24 cellular contexts compared by ENCODE assay signal in the genomic region with DNA sequence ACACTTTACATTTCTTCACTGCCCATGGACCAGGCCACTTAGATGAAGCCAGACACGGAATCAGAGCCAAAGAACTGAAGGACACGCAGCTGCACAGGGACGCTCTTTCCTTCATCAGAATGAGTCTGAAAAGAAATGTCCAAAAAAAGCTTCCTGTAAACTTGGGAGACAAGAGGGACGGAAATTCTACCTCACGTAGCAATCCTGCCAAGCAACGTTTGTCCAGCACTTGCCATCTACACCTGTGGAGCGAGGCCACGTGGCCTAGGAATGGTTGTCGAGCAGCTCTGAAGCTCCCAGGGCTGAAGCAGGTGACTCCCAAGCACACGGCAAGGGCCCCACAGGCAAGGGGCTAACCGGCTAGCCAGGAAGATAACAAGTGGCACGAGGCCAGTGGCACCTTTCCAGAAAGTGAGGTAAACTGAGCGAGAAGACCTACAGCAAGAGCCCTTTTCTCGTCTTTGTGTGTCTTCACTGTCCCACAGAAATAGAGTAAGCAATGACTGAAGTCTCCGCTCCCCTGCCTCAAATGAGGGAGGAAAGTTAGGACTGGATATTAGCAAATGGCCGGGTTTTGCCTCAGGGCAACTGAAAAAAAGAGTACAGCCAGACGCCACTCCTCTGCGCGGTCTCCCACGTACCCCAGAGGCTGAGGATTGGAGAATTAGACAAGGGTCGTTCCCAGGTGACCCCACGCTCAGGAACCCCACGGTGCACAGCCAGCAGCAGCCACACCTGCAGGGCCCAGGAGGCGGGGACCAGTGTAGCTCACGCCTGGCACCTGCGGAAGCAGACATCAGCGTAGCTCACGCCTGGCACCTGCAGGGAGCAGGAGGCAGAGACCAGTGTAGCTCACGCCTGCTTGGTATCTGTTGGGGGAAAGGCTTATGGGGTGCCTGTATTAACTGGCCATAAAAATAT. TPM values are rescaled to one million over a fixed set of nuclear protein-coding genes. Genes with fewer than 3 reads are reported as not detected.
A peak's percentile ranks its signal among the peaks of the same experiment; 100 is the strongest.
DNase-seq lines count a peak whose midpoint lies in the region; ATAC-seq and TF ChIP-seq lines count a peak whose summit lies in the region.
"Had no signal": no experiment of that assay in that cellular context is flagged by ENCODE, and none has a peak within 500 bp of the region (broad histone marks: within the 10 kb centered on the region; RNA-seq: fewer than 3 reads in every experiment).

No MANE protein-coding gene starts in this region.

- no peak overlapping the region for H3K27ac ChIP-seq in endodermal cell (ENCODE audit: low read depth, low read length)
- H3K27ac ChIP-seq: BLaER1, KMS-11, RWPE1, SK-N-MC had no signal

- no peaks in the 10 kb centered on the region for H3K4me1 ChIP-seq in endodermal cell (ENCODE audit: control insufficient read depth, insufficient read depth, low read length)
- H3K4me1 ChIP-seq: BLaER1 had no signal

- no peak overlapping the region for H3K9ac ChIP-seq in endodermal cell (ENCODE audit: extremely low read depth, low read length, poor library complexity, severe bottlenecking)
- H3K9ac ChIP-seq: BLaER1, KMS-11 had no signal

- no peaks in the 10 kb centered on the region for H3K27me3 ChIP-seq in endodermal cell (ENCODE audit: control insufficient read depth, insufficient read depth, low read length, poor library complexity, severe bottlenecking)
- H3K27me3 ChIP-seq: BLaER1 had no signal

- intact Hi-C loops in left ventricle myocardium superior (cut with micrococcal nuclease): no loop called here
- intact Hi-C loops in Right ventricle myocardium inferior (cut with DNase I): no loop called here

- no peak overlapping the region for H3K4me3 ChIP-seq in endodermal cell (ENCODE audit: low read length)
- H3K4me3 ChIP-seq: BLaER1, SK-N-MC had no signal

- H3K27me3 Mint-ChIP-seq in endodermal cell (ENCODE audit: insufficient read depth) (no peaks in the 10 kb centered on the region), neural crest cell (ENCODE audit: low read depth) (no peaks in the 10 kb centered on the region)
- H3K27me3 Mint-ChIP-seq: CD4-positive, CD25-positive, alpha-beta regulatory T cell; IgD-negative memory B cell had no signal

- DNase-seq in left ventricle myocardium superior (no peak), Right ventricle myocardium inferior (ENCODE audit: missing footprints) (no peak), endodermal cell (peak; percentile 32), neural crest cell (ENCODE audit: low read depth, low spot score) (no peak), MV-4-11 (lab: John Stamatoyannopoulos, UW) (no peak), activated gamma-delta T cell (lab: John Stamatoyannopoulos, UW) (no peak), omental fat pad (ENCODE audit: low spot score) (no peak)
- DNase-seq: 8988T; ACHN; CD4-positive, CD25-positive, alpha-beta regulatory T cell; NCI-H1092; NCI-H1417 treated with DMSO at 0.1 percent for 48 hours; NCI-H1694 treated with DMSO at 0.1 percent for 48 hours; NCI-H2081; NCI-H2227 treated with DMSO at 0.1 percent for 48 hours; NCI-H526 treated with DMSO at 0.1 percent for 48 hours; SHP77 treated with DMSO at 0.1 percent for 48 hours had no signal

- no peak overlapping the region for H3K4me3 Mint-ChIP-seq in endodermal cell
- H3K4me3 Mint-ChIP-seq in neural crest cell: peak overlapping the region; percentile 53
- H3K4me3 Mint-ChIP-seq: IgD-negative memory B cell had no signal

- peaks cover 98% of the 10 kb centered on the region for H3K9me3 ChIP-seq in endodermal cell (ENCODE audit: control insufficient read depth, low read length)

- peaks cover 70% of the 10 kb centered on the region for H3K36me3 Mint-ChIP-seq in endodermal cell (ENCODE audit: low read depth)
- H3K36me3 Mint-ChIP-seq in neural crest cell (ENCODE audit: low read depth): peaks cover 56% of the 10 kb centered on the region

- H3K9me3 Mint-ChIP-seq in endodermal cell (peaks cover 53% of the 10 kb centered on the region), neural crest cell (peaks cover 18% of the 10 kb centered on the region)

- TF ChIP-seq CTCF in endodermal cell (conservative IDR thresholded peaks at IDR 0.05) (no peak), neural crest cell (conservative IDR thresholded peaks at IDR 0.05) (no peak), omental fat pad (IDR thresholded peaks at IDR 0.05) (no peak)

- WGBS in endodermal cell (ENCODE audit: insufficient coverage in 1 of 2, insufficient read length in 1 of 2), 2 experiments: 94 to 95% methylated on average over 29 of the region's 29 CpGs

- H3K4me1 Mint-ChIP-seq in endodermal cell: no peaks in the 10 kb centered on the region
- H3K4me1 Mint-ChIP-seq in neural crest cell: no peaks in the 10 kb centered on the region

- peaks cover 49% of the 10 kb centered on the region for H3K36me3 ChIP-seq in endodermal cell (ENCODE audit: control insufficient read depth, insufficient read depth, low read length)

- H3K27ac Mint-ChIP-seq in endodermal cell (no peak overlapping the region), neural crest cell (ENCODE audit: unreplicated experiment) (no peak overlapping the region)
- H3K27ac Mint-ChIP-seq: CD4-positive, CD25-positive, alpha-beta regulatory T cell; IgD-negative memory B cell had no signal

- ATAC-seq in left ventricle myocardium superior: peak; percentile 45
- no peak for ATAC-seq in Right ventricle myocardium inferior
- ATAC-seq in HG03342 (IDR thresholded peaks at IDR 0.05; ENCODE audit: unreplicated experiment): no peak
- no peak for ATAC-seq in omental fat pad (ENCODE audit: low FRiP score)
- ATAC-seq: Panc1 had no signal

RNA-seq across cellular contexts. Expression of a gene that starts 7.7 kb away (rescaled TPM):
- total RNA-seq in left ventricle myocardium superior (13.9 TPM), Right ventricle myocardium inferior (13.1 TPM), endodermal cell (10 to 100 TPM; 12.8 to 25.8 TPM), neural crest cell (19.6 and 22.3 TPM in 2 replicates), omental fat pad (10 to 100 TPM in 1 of 4 donors, 1 to 10 TPM in 3; 4.7 to 17.0 (median 7.3) TPM)
- 9.9 TPM for polyA plus RNA-seq in endodermal cell (2013, experiment 1 of 2)
- polyA plus RNA-seq in endodermal cell (2013, experiment 2 of 2): 9.2 TPM

RNA-seq across cellular contexts. Expression of a gene that starts 37.8 kb away (rescaled TPM):
- total RNA-seq in left ventricle myocardium superior (4.7 TPM), Right ventricle myocardium inferior (4.4 TPM), endodermal cell (10 to 100 TPM; 13.5 to 16.0 TPM), neural crest cell (12.9 and 13.5 TPM in 2 replicates), omental fat pad (10 to 100 TPM in 3 of 4 donors, 1 to 10 TPM in 1; 8.4 to 25.5 (median 13.1) TPM)
- 7.8 TPM for polyA plus RNA-seq in endodermal cell (2013, experiment 1 of 2)
- 7.7 TPM for polyA plus RNA-seq in endodermal cell (2013, experiment 2 of 2)
